Comparison of ENCODE assay signal across 8 cellular contexts in the genomic region with DNA sequence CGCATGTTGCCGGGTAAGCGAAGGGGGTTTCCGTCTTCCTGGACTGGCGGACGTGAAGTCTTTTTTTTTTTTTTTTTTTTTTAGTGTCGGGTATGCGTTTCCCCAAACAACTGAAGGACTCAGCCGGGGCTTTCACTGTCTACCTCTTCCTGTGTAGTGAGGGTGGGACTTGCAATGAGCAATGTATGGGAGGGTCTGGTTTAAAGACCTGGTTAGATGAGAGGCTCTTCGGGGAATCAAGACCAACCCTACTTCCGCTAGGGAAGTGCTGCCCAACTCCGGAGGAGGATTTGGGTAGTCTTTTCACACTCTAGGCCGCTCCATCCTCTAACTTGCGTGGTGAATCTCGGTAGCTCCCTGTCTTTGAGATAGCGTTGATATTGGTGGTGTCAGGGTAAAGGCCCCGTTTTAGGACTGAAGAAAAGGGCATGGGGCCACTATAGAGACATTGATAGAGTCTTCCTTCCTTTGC. TPM values are rescaled to one million over a fixed set of nuclear protein-coding genes. Genes with fewer than 3 reads are reported as not detected.
DNase-seq lines count a peak whose midpoint lies in the region; ATAC-seq lines count a peak whose summit lies in the region.

No MANE protein-coding gene starts in this region.

- ATAC-seq in GM21423 (IDR thresholded peaks at IDR 0.05; ENCODE audit: unreplicated experiment) = peak; percentile 47
- ATAC-seq in activated naive CD8-positive, alpha-beta T cell treated with anti-CD3 and anti-CD28 coated beads, Interleukin-2, amount 10 ng/mL, durations not matched to agents 7 days and 5 days (ENCODE audit: low read depth) = peak; percentile 80
- peak; percentile 36 to 75 for ATAC-seq in left cardiac atrium

- no peaks in the 10 kb centered on the region for H3K27me3 Mint-ChIP-seq in activated naive CD8-positive, alpha-beta T cell treated with anti-CD3 and anti-CD28 coated beads, Interleukin-2, amount 10 ng/mL, durations not matched to agents 7 days and 5 days

- H3K4me1 Mint-ChIP-seq in activated naive CD8-positive, alpha-beta T cell treated with anti-CD3 and anti-CD28 coated beads, Interleukin-2, amount 10 ng/mL, durations not matched to agents 7 days and 5 days = peaks cover 33% of the 10 kb centered on the region

- peak overlapping the region; percentile 97 for H3K4me3 Mint-ChIP-seq in activated naive CD8-positive, alpha-beta T cell treated with anti-CD3 and anti-CD28 coated beads, Interleukin-2, amount 10 ng/mL, durations not matched to agents 7 days and 5 days

- H3K27me3 ChIP-seq in SJSA1 (replicated peaks) = no peaks in the 10 kb centered on the region

- H3K4me1 ChIP-seq in SJSA1 (replicated peaks) = peaks cover 7% of the 10 kb centered on the region; the same call in 1 of the 2 replicates

- peaks cover 15% of the 10 kb centered on the region for H3K36me3 Mint-ChIP-seq in activated naive CD8-positive, alpha-beta T cell treated with anti-CD3 and anti-CD28 coated beads, Interleukin-2, amount 10 ng/mL, durations not matched to agents 7 days and 5 days

- peak; percentile 23 for DNase-seq in DMS79 (lab: John Stamatoyannopoulos, UW)
- peak; percentile 52 for DNase-seq in HT-29 (ENCODE audit: low spot score)
- peak; percentile 64 to 77 for DNase-seq in SJSA1 (ENCODE audit: low read depth in 1 of 2, low spot score in 2 of 2)
- no peak for DNase-seq in activated naive CD8-positive, alpha-beta T cell treated with anti-CD3 and anti-CD28 coated beads, Interleukin-2, amount 10 ng/mL, durations not matched to agents 7 days and 5 days
- DNase-seq in left cardiac atrium = no peak
- peak; percentile 37 for DNase-seq in pulmonary artery endothelial cell (ENCODE audit: low read depth, low spot score)
- no peak for DNase-seq in retina

- H3K4me3 ChIP-seq in SJSA1 = peak overlapping the region; percentile 85

- intact Hi-C loops in left cardiac atrium (cut with DNase I) = no loop called here

- H3K27ac ChIP-seq in SJSA1 = peak overlapping the region; percentile 95

- no peaks in the 10 kb centered on the region for H3K9me3 Mint-ChIP-seq in activated naive CD8-positive, alpha-beta T cell treated with anti-CD3 and anti-CD28 coated beads, Interleukin-2, amount 10 ng/mL, durations not matched to agents 7 days and 5 days

- H3K36me3 ChIP-seq in SJSA1 = peaks cover 28% of the 10 kb centered on the region

- POLR2A ChIA-PET in activated naive CD8-positive, alpha-beta T cell treated with anti-CD3 and anti-CD28 coated beads, Interleukin-2, amount 10 ng/mL, durations not matched to agents 7 days and 5 days (lab: Charles Lee) = interaction anchor here (0.6 to 2.1 kb wide), 7 partner anchors 11 to 1318 kb away, joined by 3 to 14 read pairs (median 5); a partner anchor contains a TSS

- H3K27ac Mint-ChIP-seq in activated naive CD8-positive, alpha-beta T cell treated with anti-CD3 and anti-CD28 coated beads, Interleukin-2, amount 10 ng/mL, durations not matched to agents 7 days and 5 days = peak overlapping the region; percentile 99

- no peaks in the 10 kb centered on the region for H3K9me3 ChIP-seq in SJSA1 (replicated peaks)

RNA-seq across cellular contexts. Expression of a gene that starts 0.8 kb away (rescaled TPM):
- total RNA-seq in HT-29 (2014; rRNA removed; shearing (Covaris generic)) = 41.8 and 45.1 TPM in 2 replicates
- 37.4 and 67.3 TPM in 2 replicates for total RNA-seq in SJSA1 (2014; rRNA removed; shearing (Covaris generic))
- 100 to 1,000 TPM; 246 to 258 TPM for total RNA-seq in activated naive CD8-positive, alpha-beta T cell treated with anti-CD3 and anti-CD28 coated beads, Interleukin-2, amount 10 ng/mL, durations not matched to agents 7 days and 5 days
- 10 to 100 TPM; 53.0 to 70.9 TPM for total RNA-seq in left cardiac atrium
- total RNA-seq in pulmonary artery endothelial cell = 58.1 and 72.6 TPM in 2 replicates

Comparison
In these comparisons a context has a peak if more than half of its experiments do, and no peak if none do; other contexts are left out.
1. DNase-seq: peak in DMS79 (single experiment), HT-29 (single experiment), SJSA1 (2 of 2) and pulmonary artery endothelial cell (single experiment); none in activated naive CD8-positive, alpha-beta T cell treated with anti-CD3 and anti-CD28 coated beads, Interleukin-2, amount 10 ng/mL, durations not matched to agents 7 days and 5 days (single experiment), left cardiac atrium (single experiment) and retina (single experiment).
2. Peak in every context shown above with its lines, with median percentiles within 50 percentile points of each other: ATAC-seq.